ENCODE assay signal across 37 cellular contexts in genomic region chr4:12145106-12145505, GRCh38.
"Had no signal": no experiment of that assay in that cellular context is flagged by ENCODE, and none has a peak within 500 bp of the region (broad histone marks: within the 10 kb centered on the region; RNA-seq: fewer than 3 reads in every experiment).

No MANE protein-coding gene starts in this region.

- H3K27me3 Mint-ChIP-seq: activated naive CD4-positive, alpha-beta T cell treated with anti-CD3 and anti-CD28 coated beads, Interleukin-2, amount 10 ng/mL, durations not matched to agents 7 days and 5 days; activated naive CD4-positive, alpha-beta T cell treated with anti-CD3 and anti-CD28 coated beads, Interleukin-2, amount 50 U/mL, for 24 hours; activated naive CD8-positive, alpha-beta T cell; activated naive CD8-positive, alpha-beta T cell treated with anti-CD3 and anti-CD28 coated beads for 36 hours; activated naive CD8-positive, alpha-beta T cell treated with anti-CD3 and anti-CD28 coated beads, Interleukin-2, amount 10 ng/mL, durations not matched to agents 7 days and 5 days; activated naive CD8-positive, alpha-beta T cell treated with anti-CD3 and anti-CD28 coated beads, Interleukin-2, amount 50 U/mL, for 24 hours; activated T-cell treated with anti-CD3 and anti-CD28 coated beads, Interleukin-2, amount 50 U/mL, for 24 hours; activated T-helper 17 cell treated with anti-CD3 and anti-CD28 coated beads, Interleukin-2, amount 50 U/mL, for 72 hours; brain; central memory CD8-positive, alpha-beta T cell had no signal

- H3K27ac Mint-ChIP-seq: activated naive CD4-positive, alpha-beta T cell treated with anti-CD3 and anti-CD28 coated beads for 36 hours; activated naive CD4-positive, alpha-beta T cell treated with anti-CD3 and anti-CD28 coated beads, Interleukin-2, amount 10 ng/mL, durations not matched to agents 7 days and 5 days; activated naive CD4-positive, alpha-beta T cell treated with anti-CD3 and anti-CD28 coated beads, Interleukin-2, amount 50 U/mL, for 24 hours; activated naive CD4-positive, alpha-beta T cell treated with anti-CD3 and anti-CD28 coated beads, Interleukin-2, amount 50 U/mL, for 72 hours; activated naive CD8-positive, alpha-beta T cell; activated naive CD8-positive, alpha-beta T cell treated with anti-CD3 and anti-CD28 coated beads for 36 hours; activated naive CD8-positive, alpha-beta T cell treated with anti-CD3 and anti-CD28 coated beads, Interleukin-2, amount 10 ng/mL, durations not matched to agents 7 days and 5 days; activated naive CD8-positive, alpha-beta T cell treated with anti-CD3 and anti-CD28 coated beads, Interleukin-2, amount 50 U/mL, for 24 hours; activated T-cell treated with anti-CD3 and anti-CD28 coated beads, Interleukin-2, amount 50 U/mL, for 24 hours; activated T-cell treated with anti-CD3 and anti-CD28 coated beads, Interleukin-2, amount 50 U/mL, for 72 hours; activated T-helper 1 cell treated with anti-CD3 and anti-CD28 coated beads, Interleukin-12 subunit alpha, Interleukin-12 subunit beta, Interleukin-2, Interleukin-4 antibody, amounts not matched to agents 30 ng/mL and 10 ng/mL and 1 ng/mL, durations not matched to agents 14 hours and 24 hours and 36 hours; activated T-helper 17 cell treated with anti-CD3 and anti-CD28 coated beads, Interleukin-2, amount 50 U/mL, for 72 hours; activated T-helper 2 cell treated with anti-CD3 and anti-CD28 coated beads, Interferon-gamma antibody, Interleukin-2, Interleukin-4, amounts not matched to agents 10 μg/mL and 5 μg/mL and 100 μg/mL, durations not matched to agents 14 hours and 24 hours and 36 hours; brain had no signal

- H3K4me1 ChIP-seq: adrenal gland, ascending aorta, body of pancreas, breast epithelium had no signal

- DNase-seq: activated effector memory CD4-positive, alpha-beta T cell treated with anti-CD3 and anti-CD28 coated beads, Interleukin-2, amount 50 U/mL, for 16 hours; activated effector memory CD4-positive, alpha-beta T cell treated with Interleukin-2 at 50 U/mL for 16 hours; activated gamma-delta T cell; activated gamma-delta T cell treated with Interleukin-2 at 50 U/mL for 16 hours; activated naive CD4-positive, alpha-beta T cell; activated naive CD4-positive, alpha-beta T cell treated with anti-CD3 and anti-CD28 coated beads for 36 hours; activated naive CD4-positive, alpha-beta T cell treated with anti-CD3 and anti-CD28 coated beads, Interleukin-2, amount 10 ng/mL, durations not matched to agents 7 days and 5 days; activated naive CD4-positive, alpha-beta T cell treated with anti-CD3 and anti-CD28 coated beads, Interleukin-2, amount 50 U/mL, for 16 hours; activated naive CD4-positive, alpha-beta T cell treated with Interleukin-2 at 50 U/mL for 16 hours; activated naive CD8-positive, alpha-beta T cell treated with anti-CD3 and anti-CD28 coated beads for 36 hours; activated naive CD8-positive, alpha-beta T cell treated with anti-CD3 and anti-CD28 coated beads, Interleukin-2, amount 10 ng/mL, durations not matched to agents 7 days and 5 days; activated naive CD8-positive, alpha-beta T cell treated with anti-CD3 and anti-CD28 coated beads, Interleukin-2, amount 50 U/mL, for 24 hours; activated T-cell treated with anti-CD3 and anti-CD28 coated beads, Interleukin-2, amount 50 U/mL, for 1 hour; activated T-cell treated with anti-CD3 and anti-CD28 coated beads, Interleukin-2, amount 50 U/mL, for 24 hours; activated T-cell treated with anti-CD3 and anti-CD28 coated beads, Interleukin-2, amount 50 U/mL, for 4 hours; activated T-cell treated with anti-CD3 and anti-CD28 coated beads, Interleukin-2, amount 50 U/mL, for 48 hours; activated T-cell treated with anti-CD3 and anti-CD28 coated beads, Interleukin-2, amount 50 U/mL, for 72 hours; adrenal gland; amniotic stem cell; amygdala; anterior cingulate cortex; aorta; body of pancreas; brain microvascular endothelial cell; central memory CD4-positive, alpha-beta T cell; cerebellar nuclear complex had no signal

- H3K9me3 ChIP-seq: adrenal gland, ascending aorta, body of pancreas, breast epithelium had no signal

- H3K4me3 ChIP-seq: adrenal gland, ascending aorta, body of pancreas, breast epithelium, cardiac muscle cell had no signal

- H3K4me1 Mint-ChIP-seq: activated naive CD4-positive, alpha-beta T cell treated with anti-CD3 and anti-CD28 coated beads, Interleukin-2, amount 10 ng/mL, durations not matched to agents 7 days and 5 days; activated naive CD4-positive, alpha-beta T cell treated with anti-CD3 and anti-CD28 coated beads, Interleukin-2, amount 50 U/mL, for 24 hours; activated naive CD8-positive, alpha-beta T cell treated with anti-CD3 and anti-CD28 coated beads for 36 hours; activated naive CD8-positive, alpha-beta T cell treated with anti-CD3 and anti-CD28 coated beads, Interleukin-2, amount 10 ng/mL, durations not matched to agents 7 days and 5 days; activated naive CD8-positive, alpha-beta T cell treated with anti-CD3 and anti-CD28 coated beads, Interleukin-2, amount 50 U/mL, for 24 hours; activated T-helper 17 cell treated with anti-CD3 and anti-CD28 coated beads, Interleukin-2, amount 50 U/mL, for 72 hours; central memory CD8-positive, alpha-beta T cell had no signal

- H3K27ac ChIP-seq: adrenal gland, ascending aorta, body of pancreas, brain microvascular endothelial cell, breast epithelium, cardiac muscle cell had no signal

- H3K36me3 ChIP-seq: adrenal gland, ascending aorta, brain microvascular endothelial cell, breast epithelium, cardiac muscle cell had no signal

- ATAC-seq: activated naive CD4-positive, alpha-beta T cell treated with anti-CD3 and anti-CD28 coated beads, Interleukin-2, amount 50 U/mL, for 72 hours; activated naive CD8-positive, alpha-beta T cell treated with anti-CD3 and anti-CD28 coated beads, Interleukin-2, amount 50 U/mL, for 24 hours; activated T-cell treated with anti-CD3 and anti-CD28 coated beads, Interleukin-2, amount 50 U/mL, for 4 hours; activated T-cell treated with anti-CD3 and anti-CD28 coated beads, Interleukin-2, amount 50 U/mL, for 72 hours; activated T-helper 17 cell treated with anti-CD3 and anti-CD28 coated beads, Interleukin-2, amount 50 U/mL, for 72 hours; body of pancreas had no signal

- H3K27me3 ChIP-seq: adrenal gland, ascending aorta, body of pancreas, brain microvascular endothelial cell, breast epithelium, cardiac muscle cell had no signal

- H3K36me3 Mint-ChIP-seq: activated naive CD4-positive, alpha-beta T cell treated with anti-CD3 and anti-CD28 coated beads, Interleukin-2, amount 10 ng/mL, durations not matched to agents 7 days and 5 days; activated naive CD4-positive, alpha-beta T cell treated with anti-CD3 and anti-CD28 coated beads, Interleukin-2, amount 50 U/mL, for 24 hours; activated naive CD4-positive, alpha-beta T cell treated with anti-CD3 and anti-CD28 coated beads, Interleukin-2, amount 50 U/mL, for 72 hours; activated naive CD8-positive, alpha-beta T cell; activated naive CD8-positive, alpha-beta T cell treated with anti-CD3 and anti-CD28 coated beads for 36 hours; activated naive CD8-positive, alpha-beta T cell treated with anti-CD3 and anti-CD28 coated beads, Interleukin-2, amount 10 ng/mL, durations not matched to agents 7 days and 5 days; brain had no signal

- H3K4me3 Mint-ChIP-seq: activated naive CD4-positive, alpha-beta T cell treated with anti-CD3 and anti-CD28 coated beads for 36 hours; activated naive CD4-positive, alpha-beta T cell treated with anti-CD3 and anti-CD28 coated beads, Interleukin-2, amount 10 ng/mL, durations not matched to agents 7 days and 5 days; activated naive CD4-positive, alpha-beta T cell treated with anti-CD3 and anti-CD28 coated beads, Interleukin-2, amount 50 U/mL, for 24 hours; activated naive CD8-positive, alpha-beta T cell; activated naive CD8-positive, alpha-beta T cell treated with anti-CD3 and anti-CD28 coated beads for 36 hours; activated naive CD8-positive, alpha-beta T cell treated with anti-CD3 and anti-CD28 coated beads, Interleukin-2, amount 10 ng/mL, durations not matched to agents 7 days and 5 days; activated naive CD8-positive, alpha-beta T cell treated with anti-CD3 and anti-CD28 coated beads, Interleukin-2, amount 50 U/mL, for 24 hours; activated T-cell treated with anti-CD3 and anti-CD28 coated beads, Interleukin-2, amount 50 U/mL, for 24 hours; activated T-cell treated with anti-CD3 and anti-CD28 coated beads, Interleukin-2, amount 50 U/mL, for 4 hours; activated T-cell treated with anti-CD3 and anti-CD28 coated beads, Interleukin-2, amount 50 U/mL, for 72 hours; activated T-helper 1 cell treated with anti-CD3 and anti-CD28 coated beads, Interleukin-12 subunit alpha, Interleukin-12 subunit beta, Interleukin-2, Interleukin-4 antibody, amounts not matched to agents 30 ng/mL and 10 ng/mL and 1 ng/mL, durations not matched to agents 14 hours and 24 hours and 36 hours; activated T-helper 17 cell treated with anti-CD3 and anti-CD28 coated beads, Interleukin-2, amount 50 U/mL, for 72 hours; brain; central memory CD8-positive, alpha-beta T cell had no signal
